ENCODE assay signal across 11 cellular contexts in genomic region chr2:177338177-177338721, GRCh38. TPM values are rescaled to one million over a fixed set of nuclear protein-coding genes. Genes with fewer than 3 reads are reported as not detected.
DNase-seq lines count a peak whose midpoint lies in the region; ATAC-seq, FAIRE-seq and TF ChIP-seq lines count a peak whose summit lies in the region.
"Had no signal": no experiment of that assay in that cellular context is flagged by ENCODE, and none has a peak within 500 bp of the region (broad histone marks: within the 10 kb centered on the region; RNA-seq: fewer than 3 reads in every experiment).

No MANE protein-coding gene starts in this region.

- DNase-seq in A549 (ENCODE audit: low read depth in 1 of 2, low spot score in 1 of 2) (peak in 1 of 2 experiments; percentile 62), HFF-Myc (ENCODE audit: extremely low read depth, low read depth) (peak; percentile 21), RWPE1 (ENCODE audit: low spot score) (peak; percentile 63), fibroblast of villous mesenchyme (ENCODE audit: low read depth) (peak; percentile 63), SIG-M5 treated with dmso at 0.1 percent for 504 hours (lab: John Stamatoyannopoulos, UW; ENCODE audit: unreplicated experiment) (no peak), G401 (ENCODE audit: low spot score) (no peak)
- no peak for DNase-seq in T-helper 2 cell treated with Interferon-gamma antibody and Interleukin-4, amounts not matched to agents 5 μg/mL and 100 μg/mL, for 36 hours (ENCODE audit: low spot score)
- DNase-seq: activated T-cell treated with anti-CD3 and anti-CD28 coated beads, Interleukin-2, amount 50 U/mL, for 4 hours; MM.1S had no signal

- peak overlapping the region; percentile 64 to 65 for H3K27ac ChIP-seq in A549
- H3K27ac ChIP-seq in RWPE1 = no peak overlapping the region
- H3K27ac ChIP-seq: BLaER1 had no signal

- no peaks in the 10 kb centered on the region for H3K9me3 Mint-ChIP-seq in T-helper 2 cell treated with Interferon-gamma antibody and Interleukin-4, amounts not matched to agents 5 μg/mL and 100 μg/mL, for 36 hours
- H3K9me3 Mint-ChIP-seq: activated T-cell treated with anti-CD3 and anti-CD28 coated beads, Interleukin-2, amount 50 U/mL, for 4 hours had no signal

- H3K27ac Mint-ChIP-seq in T-helper 2 cell treated with Interferon-gamma antibody and Interleukin-4, amounts not matched to agents 5 μg/mL and 100 μg/mL, for 36 hours = no peak overlapping the region

- no peak overlapping the region for H3K4me3 Mint-ChIP-seq in T-helper 2 cell treated with Interferon-gamma antibody and Interleukin-4, amounts not matched to agents 5 μg/mL and 100 μg/mL, for 36 hours
- H3K4me3 Mint-ChIP-seq: activated T-cell treated with anti-CD3 and anti-CD28 coated beads, Interleukin-2, amount 50 U/mL, for 4 hours had no signal

- peaks cover 4% of the 10 kb centered on the region for H3K36me3 Mint-ChIP-seq in T-helper 2 cell treated with Interferon-gamma antibody and Interleukin-4, amounts not matched to agents 5 μg/mL and 100 μg/mL, for 36 hours (ENCODE audit: low read depth)

- WGBS in A549 (ENCODE audit: missing lambda C conversion rate) = 15% methylated on average over 4 of the region's 4 CpGs

- in situ Hi-C loops in G401 (cut with HindIII; ENCODE audit: low sequenced_read_pairs) = loop anchor here (10.0 kb wide), 2 partner anchors 173 to 267 kb away; no protein-coding TSS in a partner anchor

- TF ChIP-seq CTCF in A549 (IDR thresholded peaks at IDR 0.05) (no peak), HFF-Myc (IDR thresholded peaks at IDR 0.05; ENCODE audit: low read depth, low read length, missing control alignments) (no peak), RWPE1 (conservative IDR thresholded peaks at IDR 0.05; ENCODE audit: low read depth) (no peak), fibroblast of villous mesenchyme (IDR thresholded peaks at IDR 0.05; ENCODE audit: insufficient read depth, low read depth, low read length) (no peak)

- peaks cover 6% of the 10 kb centered on the region for H3K4me1 Mint-ChIP-seq in T-helper 2 cell treated with Interferon-gamma antibody and Interleukin-4, amounts not matched to agents 5 μg/mL and 100 μg/mL, for 36 hours (ENCODE audit: low read depth)

- CTCF ChIA-PET in A549 (lab: Yijun Ruan, JAX) = interaction anchor here (0.7 to 7.3 kb wide), 5 partner anchors 77 to 386 kb away, joined by 3 to 106 read pairs (median 24); no protein-coding TSS in a partner anchor
- CTCF ChIA-PET in RWPE1 (lab: Yijun Ruan, JAX) = interaction anchor here (0.7 to 2.8 kb wide), 2 partner anchors 78 to 266 kb away, joined by 5 to 14 read pairs; no protein-coding TSS in a partner anchor

- H3K4me1 ChIP-seq in A549 = peaks cover 23% of the 10 kb centered on the region
- H3K4me1 ChIP-seq: BLaER1 had no signal

- POLR2A ChIA-PET in A549 (lab: Yijun Ruan, JAX) = no interaction called here
- POLR2A ChIA-PET in RWPE1 (lab: Yijun Ruan, JAX; ENCODE audit: low non-redundant PET) = no interaction called here

- H3K4me3 ChIP-seq in A549 = no peak overlapping the region
- H3K4me3 ChIP-seq in HFF-Myc (replicated peaks; ENCODE audit: low read depth, low read length) = no peak overlapping the region
- H3K4me3 ChIP-seq in fibroblast of villous mesenchyme (ENCODE audit: low read depth, low read length) = no peak overlapping the region
- H3K4me3 ChIP-seq: BLaER1 had no signal

- no peaks in the 10 kb centered on the region for H3K27me3 Mint-ChIP-seq in T-helper 2 cell treated with Interferon-gamma antibody and Interleukin-4, amounts not matched to agents 5 μg/mL and 100 μg/mL, for 36 hours (ENCODE audit: low read depth)

- no peak for TF ChIP-seq RAD21 in A549 (conservative IDR thresholded peaks at IDR 0.05 in 1 of 2, IDR thresholded peaks at IDR 0.05 in 1 of 2)

- ATAC-seq in A549 (peak; percentile 71 to 86; a peak in 4 of 6 replicates), HG03039 (IDR thresholded peaks at IDR 0.05; ENCODE audit: unreplicated experiment) (no peak)

- TF ChIP-seq POLR2A in A549 (IDR thresholded peaks at IDR 0.05; ENCODE audit: low read length) = no peak

- no peaks in the 10 kb centered on the region for H3K9me3 ChIP-seq in A549
- H3K9me3 ChIP-seq: BLaER1 had no signal

- no peak for FAIRE-seq in A549 (lab: Jason Lieb, UNC)

- H3K4me2 ChIP-seq in A549 = peak overlapping the region; percentile 57
- H3K4me2 ChIP-seq: BLaER1 had no signal

- no peak for TF ChIP-seq EP300 in A549 (IDR thresholded peaks at IDR 0.05)

TF ChIP-seq in A549, 52 proteins besides CTCF, POLR2A, EP300 and RAD21:
- TF ChIP-seq JUNB (IDR thresholded peaks at IDR 0.05) = peak; percentile 21; the same call in 1 of the 2 replicates
- TF ChIP-seq FOSL2 (IDR thresholded peaks at IDR 0.05) = no peak
- peak; percentile 64 for TF ChIP-seq FOSL2 (CRISPR knock-in tag; IDR thresholded peaks at IDR 0.05)
- no peak for TF ChIP-seq TFCP2L1 (CRISPR knock-in tag; IDR thresholded peaks at IDR 0.05)

RNA-seq across cellular contexts. Expression of gene AGPS, which starts 54.3 kb away (rescaled TPM):
- polyA plus RNA-seq in A549 (2011; rRNA removed) = 45.0 and 62.1 TPM in 2 replicates
- 20.8 and 27.9 TPM in 2 replicates for polyA plus RNA-seq in A549 (2012; cell fraction: cytosol; rRNA removed)
- polyA plus RNA-seq in A549 (2012; cell fraction: nucleus; rRNA removed) = 15.6 and 16.1 TPM in 2 replicates
- 47.6 to 54.7 TPM (median 49.8 TPM) in 3 replicates for polyA plus RNA-seq in A549 (2017; fragmentation: RNase III; extraction: RNeasy Plus Mini Kit Qiagen cat#74134 plus additional on column Dnase treatment)
- 15.2 and 17.6 TPM in 2 replicates for polyA minus RNA-seq in A549 (2011; rRNA and poly(A)+ RNA removed)
- total RNA-seq in fibroblast of villous mesenchyme = 36.7 and 46.2 TPM in 2 replicates
- total RNA-seq in G401 (2014; rRNA removed; shearing (Covaris generic)) = 115 and 139 TPM in 2 replicates

Comparison
In these comparisons a context has a peak if more than half of its experiments do, and no peak if none do; other contexts are left out.
1. DNase-seq: peak in HFF-Myc (single experiment), RWPE1 (single experiment) and fibroblast of villous mesenchyme (single experiment); none in T-helper 2 cell treated with Interferon-gamma antibody and Interleukin-4, amounts not matched to agents 5 μg/mL and 100 μg/mL, for 36 hours (single experiment), SIG-M5 treated with dmso at 0.1 percent for 504 hours (single experiment) and G401 (single experiment).